In the genomic region with DNA sequence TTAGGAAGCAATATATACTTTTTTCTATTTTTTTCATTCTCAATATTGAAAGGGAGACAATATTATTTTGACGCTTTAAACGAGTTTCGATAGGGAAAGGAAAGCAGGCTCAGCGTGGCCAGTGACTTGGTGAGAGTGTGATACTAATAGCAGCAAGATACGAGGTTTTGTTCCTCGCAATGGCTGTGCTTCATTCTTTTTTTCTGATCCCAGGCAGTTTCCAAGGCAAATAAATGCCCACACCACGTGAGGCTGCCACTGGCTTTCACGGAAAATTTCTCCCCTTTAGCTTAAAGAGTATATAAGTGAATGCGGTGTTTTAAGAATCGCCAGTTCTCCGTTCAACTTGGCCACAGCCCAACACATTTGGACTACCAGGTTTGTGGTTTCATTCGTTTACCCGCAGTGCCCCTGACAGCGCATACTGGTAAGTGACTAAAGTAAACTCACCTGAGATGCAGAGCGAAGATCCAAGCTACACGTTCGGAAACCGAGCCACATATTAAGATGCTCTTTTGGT, we compare ENCODE assay signal across 1 cellular context.
TF ChIP-seq lines count a peak whose summit lies in the region.

No MANE protein-coding gene starts in this region.

TF ChIP-seq in K562, 482 proteins besides CTCF, POLR2A, EP300 and RAD21 (continued from another document):
- TF ChIP-seq, protein P1, sequence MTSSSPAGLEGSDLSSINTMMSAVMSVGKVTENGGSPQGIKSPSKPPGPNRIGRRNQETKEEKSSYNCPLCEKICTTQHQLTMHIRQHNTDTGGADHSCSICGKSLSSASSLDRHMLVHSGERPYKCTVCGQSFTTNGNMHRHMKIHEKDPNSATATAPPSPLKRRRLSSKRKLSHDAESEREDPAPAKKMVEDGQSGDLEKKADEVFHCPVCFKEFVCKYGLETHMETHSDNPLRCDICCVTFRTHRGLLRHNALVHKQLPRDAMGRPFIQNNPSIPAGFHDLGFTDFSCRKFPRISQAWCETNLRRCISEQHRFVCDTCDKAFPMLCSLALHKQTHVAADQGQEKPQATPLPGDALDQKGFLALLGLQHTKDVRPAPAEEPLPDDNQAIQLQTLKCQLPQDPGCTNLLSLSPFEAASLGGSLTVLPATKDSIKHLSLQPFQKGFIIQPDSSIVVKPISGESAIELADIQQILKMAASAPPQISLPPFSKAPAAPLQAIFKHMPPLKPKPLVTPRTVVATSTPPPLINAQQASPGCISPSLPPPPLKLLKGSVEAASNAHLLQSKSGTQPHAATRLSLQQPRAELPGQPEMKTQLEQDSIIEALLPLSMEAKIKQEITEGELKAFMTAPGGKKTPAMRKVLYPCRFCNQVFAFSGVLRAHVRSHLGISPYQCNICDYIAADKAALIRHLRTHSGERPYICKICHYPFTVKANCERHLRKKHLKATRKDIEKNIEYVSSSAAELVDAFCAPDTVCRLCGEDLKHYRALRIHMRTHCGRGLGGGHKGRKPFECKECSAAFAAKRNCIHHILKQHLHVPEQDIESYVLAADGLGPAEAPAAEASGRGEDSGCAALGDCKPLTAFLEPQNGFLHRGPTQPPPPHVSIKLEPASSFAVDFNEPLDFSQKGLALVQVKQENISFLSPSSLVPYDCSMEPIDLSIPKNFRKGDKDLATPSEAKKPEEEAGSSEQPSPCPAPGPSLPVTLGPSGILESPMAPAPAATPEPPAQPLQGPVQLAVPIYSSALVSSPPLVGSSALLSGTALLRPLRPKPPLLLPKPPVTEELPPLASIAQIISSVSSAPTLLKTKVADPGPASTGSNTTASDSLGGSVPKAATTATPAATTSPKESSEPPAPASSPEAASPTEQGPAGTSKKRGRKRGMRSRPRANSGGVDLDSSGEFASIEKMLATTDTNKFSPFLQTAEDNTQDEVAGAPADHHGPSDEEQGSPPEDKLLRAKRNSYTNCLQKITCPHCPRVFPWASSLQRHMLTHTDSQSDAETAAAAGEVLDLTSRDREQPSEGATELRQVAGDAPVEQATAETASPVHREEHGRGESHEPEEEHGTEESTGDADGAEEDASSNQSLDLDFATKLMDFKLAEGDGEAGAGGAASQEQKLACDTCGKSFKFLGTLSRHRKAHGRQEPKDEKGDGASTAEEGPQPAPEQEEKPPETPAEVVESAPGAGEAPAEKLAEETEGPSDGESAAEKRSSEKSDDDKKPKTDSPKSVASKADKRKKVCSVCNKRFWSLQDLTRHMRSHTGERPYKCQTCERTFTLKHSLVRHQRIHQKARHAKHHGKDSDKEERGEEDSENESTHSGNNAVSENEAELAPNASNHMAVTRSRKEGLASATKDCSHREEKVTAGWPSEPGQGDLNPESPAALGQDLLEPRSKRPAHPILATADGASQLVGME (CRISPR knock-in tag; IDR thresholded peaks at IDR 0.05), result no peak
- TF ChIP-seq KAT7 (CRISPR knock-in tag; IDR thresholded peaks at IDR 0.05; ENCODE audit: borderline replicate concordance) (0 out of 2 replicates have a peak, but pooled peaks have one; percentile 25), NFIC (IDR thresholded peaks at IDR 0.05) (peak; percentile 81), FOXJ2 (tag; IDR thresholded peaks at IDR 0.05) (0 out of 2 replicates have a peak, but pooled peaks have one; percentile 12), NR2C2 (CRISPR knock-in tag; IDR thresholded peaks at IDR 0.05) (no peak), NR2C2 (tag; IDR thresholded peaks at IDR 0.05) (0 out of 2 replicates have a peak, but pooled peaks have one; percentile 5), KLF1 (tag; IDR thresholded peaks at IDR 0.05) (no peak), CHD1 (IDR thresholded peaks at IDR 0.05; ENCODE audit: low read length) (peak; percentile 21), PHF8 (IDR thresholded peaks at IDR 0.05; ENCODE audit: borderline replicate concordance, low read length) (peak; percentile 26; the same call in 1 of the 2 replicates), ZNF384 (IDR thresholded peaks at IDR 0.05; ENCODE audit: low read depth, low read length) (0 out of 2 replicates have a peak, but pooled peaks have one; percentile 26)
- TF ChIP-seq, protein P2, sequence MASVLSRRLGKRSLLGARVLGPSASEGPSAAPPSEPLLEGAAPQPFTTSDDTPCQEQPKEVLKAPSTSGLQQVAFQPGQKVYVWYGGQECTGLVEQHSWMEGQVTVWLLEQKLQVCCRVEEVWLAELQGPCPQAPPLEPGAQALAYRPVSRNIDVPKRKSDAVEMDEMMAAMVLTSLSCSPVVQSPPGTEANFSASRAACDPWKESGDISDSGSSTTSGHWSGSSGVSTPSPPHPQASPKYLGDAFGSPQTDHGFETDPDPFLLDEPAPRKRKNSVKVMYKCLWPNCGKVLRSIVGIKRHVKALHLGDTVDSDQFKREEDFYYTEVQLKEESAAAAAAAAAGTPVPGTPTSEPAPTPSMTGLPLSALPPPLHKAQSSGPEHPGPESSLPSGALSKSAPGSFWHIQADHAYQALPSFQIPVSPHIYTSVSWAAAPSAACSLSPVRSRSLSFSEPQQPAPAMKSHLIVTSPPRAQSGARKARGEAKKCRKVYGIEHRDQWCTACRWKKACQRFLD (CRISPR knock-in tag; IDR thresholded peaks at IDR 0.05), result 0 out of 2 replicates have a peak, but pooled peaks have one; percentile 17
